8 cellular contexts compared by ENCODE assay signal in genomic region chr3:41200669-41201021, GRCh38. TPM values are rescaled to one million over a fixed set of nuclear protein-coding genes. Genes with fewer than 3 reads are reported as not detected.
DNase-seq lines count a peak whose midpoint lies in the region; ATAC-seq and TF ChIP-seq lines count a peak whose summit lies in the region.

No MANE protein-coding gene starts in this region.

- H4K20me1 ChIP-seq in Karpas-422 (ENCODE audit: insufficient read depth, low read depth, low read length), result peaks cover 56% of the 10 kb centered on the region

- peak; percentile 32 for DNase-seq in Daoy (ENCODE audit: low read depth)
- DNase-seq in Karpas-422, result peak; percentile 55
- DNase-seq in fibroblast of pulmonary artery (ENCODE audit: low read depth), result peak; percentile 55
- no peak for DNase-seq in ovary
- DNase-seq in activated gamma-delta T cell (lab: John Stamatoyannopoulos, UW), result no peak

- H3K27me3 ChIP-seq in Karpas-422 (ENCODE audit: low read length), result no peaks in the 10 kb centered on the region
- H3K27me3 ChIP-seq in ovary, result no peaks in the 10 kb centered on the region

- peak overlapping the region; percentile 44; the same call in 1 of the 2 replicates for H3K27ac ChIP-seq in Karpas-422 (ENCODE audit: low read length)
- peak overlapping the region in 1 of 2 donors; percentile 93 for H3K27ac ChIP-seq in ovary

- intact Hi-C loops in ovary (cut with DNase I), result loop anchor here in 2 of 4 donors (5.0 to 10.0 kb wide), 2 partner anchors 616 to 618 kb away; no protein-coding TSS in a partner anchor

- H3K9me2 ChIP-seq in Karpas-422 (replicated peaks; ENCODE audit: insufficient read depth, low read length), result no peaks in the 10 kb centered on the region

- TF ChIP-seq EP300 in ovary (IDR thresholded peaks at IDR 0.05), result no peak

- TF ChIP-seq POLR2A in ovary (IDR thresholded peaks at IDR 0.05), result no peak

- no peak for ATAC-seq in GM19035 (IDR thresholded peaks at IDR 0.05; ENCODE audit: unreplicated experiment)
- no peak for ATAC-seq in HG03457 (IDR thresholded peaks at IDR 0.05; ENCODE audit: unreplicated experiment)

- peak overlapping the region; percentile 81 for H3K4me2 ChIP-seq in Karpas-422 (ENCODE audit: low read depth, low read length, poor library complexity, severe bottlenecking)

- WGBS in ovary, 3 donors, result 0 to 1% (median 0%) methylated on average over 7 of the region's 7 CpGs

- no peaks in the 10 kb centered on the region; the same call in 1 of the 2 replicates for H3K36me3 ChIP-seq in Karpas-422 (ENCODE audit: insufficient read depth, low read length)
- H3K36me3 ChIP-seq in ovary, result no peaks in the 10 kb centered on the region

- TF ChIP-seq CTCF in WI38 (IDR thresholded peaks at IDR 0.05; ENCODE audit: low read depth, low read length), result no peak
- TF ChIP-seq CTCF in fibroblast of pulmonary artery (IDR thresholded peaks at IDR 0.05; ENCODE audit: low read length, missing control alignments), result no peak
- no peak for TF ChIP-seq CTCF in ovary (IDR thresholded peaks at IDR 0.05)

- peaks cover 61% of the 10 kb centered on the region for H3K79me2 ChIP-seq in Karpas-422 (ENCODE audit: low read length)

- no peaks in the 10 kb centered on the region for H3K9me3 ChIP-seq in Karpas-422 (ENCODE audit: low read length)
- H3K9me3 ChIP-seq in ovary, result no peaks in the 10 kb centered on the region

- no peak overlapping the region for H2AFZ ChIP-seq in Karpas-422 (ENCODE audit: low read length)

- H3K4me1 ChIP-seq in Karpas-422 (ENCODE audit: low read length), result peaks cover 52% of the 10 kb centered on the region
- peaks cover 2% of the 10 kb centered on the region for H3K4me1 ChIP-seq in ovary (ENCODE audit: insufficient read depth)

- peak overlapping the region; percentile 99 for H3K9ac ChIP-seq in Karpas-422 (ENCODE audit: low read length)

- H3K4me3 ChIP-seq in Karpas-422 (ENCODE audit: low read length) (peak overlapping the region; percentile 91), WI38 (ENCODE audit: low read depth, low read length) (peak overlapping the region; percentile 88), fibroblast of pulmonary artery (replicated peaks; ENCODE audit: low read depth, low read length) (peak overlapping the region; percentile 92), ovary (peak overlapping the region; percentile 89)

RNA-seq across cellular contexts. Expression of gene CTNNB1, which starts 1.3 kb away (rescaled TPM):
- total RNA-seq in Daoy (2014; rRNA removed; shearing (Covaris generic)), result 325 and 373 TPM in 2 replicates
- total RNA-seq in Karpas-422 (2014; rRNA removed; shearing (Covaris generic); ENCODE audit: low replicate concordance), result 122 and 184 TPM in 2 replicates
- total RNA-seq in ovary, result 100 to 1,000 TPM; 311 to 495 (median 405) TPM
- polyA plus RNA-seq in ovary, result 100 to 1,000 TPM; 169 to 193 TPM

Comparison
In these comparisons a context has a peak if more than half of its experiments do, and no peak if none do; other contexts are left out.
1. DNase-seq: peak in Daoy (single experiment), Karpas-422 (single experiment) and fibroblast of pulmonary artery (single experiment); none in ovary (0 of 5) and activated gamma-delta T cell (single experiment).
2. Peak in every context shown above with its lines, with median percentiles within 50 percentile points of each other: H3K4me3 ChIP-seq.